Comparison of ENCODE assay signal across 12 cellular contexts in the genomic region with DNA sequence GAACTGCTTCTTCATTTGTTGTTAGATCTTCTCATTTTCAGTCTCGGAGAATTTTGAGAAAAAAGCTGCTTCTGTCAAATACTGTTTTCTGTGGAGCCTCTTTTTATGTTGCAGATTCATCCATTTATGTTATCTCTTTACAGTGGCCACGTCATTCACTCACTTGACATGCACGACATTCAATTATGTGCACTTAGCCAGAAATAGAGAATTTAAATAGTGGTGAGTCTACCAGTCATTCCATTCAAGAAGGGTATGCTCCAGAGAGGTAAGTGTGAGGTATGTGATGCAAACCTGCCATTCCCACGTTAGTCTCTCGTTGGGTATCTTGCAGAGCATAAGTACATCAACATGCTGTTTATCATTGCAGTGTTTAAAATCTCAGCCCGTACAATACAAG. TPM values are rescaled to one million over a fixed set of nuclear protein-coding genes. Genes with fewer than 3 reads are reported as not detected.
DNase-seq lines count a peak whose midpoint lies in the region; ATAC-seq, FAIRE-seq and TF ChIP-seq lines count a peak whose summit lies in the region.
"Had no signal": no experiment of that assay in that cellular context is flagged by ENCODE, and none has a peak within 500 bp of the region (broad histone marks: within the 10 kb centered on the region; RNA-seq: fewer than 3 reads in every experiment).

No MANE protein-coding gene starts in this region.

- H3K27ac ChIP-seq in spleen, result no peak overlapping the region
- H3K27ac ChIP-seq: testis had no signal

- TF ChIP-seq CTCF in spleen (IDR thresholded peaks at IDR 0.05 in 8 of 11, conservative IDR thresholded peaks at IDR 0.05 in 3 of 11), result no peak

- ATAC-seq in GM19351 (IDR thresholded peaks at IDR 0.05; ENCODE audit: unreplicated experiment) (peak; percentile 42), GM21423 (IDR thresholded peaks at IDR 0.05; ENCODE audit: unreplicated experiment) (no peak)

- intact Hi-C loops in spleen (cut with DNase I; ENCODE audit: low total_unique reads), result no loop called here

- peaks cover 3 to 88% (median 70%) of the 10 kb centered on the region in 6 donors for H3K4me1 ChIP-seq in spleen

- H3K27me3 ChIP-seq in spleen (replicated peaks in 1 of 7), result no peaks in the 10 kb centered on the region
- H3K27me3 ChIP-seq: testis had no signal

- FAIRE-seq in HTR-8/SVneo (lab: Jason Lieb, UNC), result no peak

- peak; percentile 11 for DNase-seq in EH (ENCODE audit: low read depth)
- DNase-seq in RPMI7951 (ENCODE audit: low read depth), result peak; percentile 9
- peak; percentile 15 to 19 for DNase-seq in erythroblast (lab: John Stamatoyannopoulos, UW)
- no peak for DNase-seq in HTR-8/SVneo (ENCODE audit: insufficient read length, low spot score)
- no peak for DNase-seq in spleen
- no peak for DNase-seq in NCI-H146 (lab: John Stamatoyannopoulos, UW)
- DNase-seq: COR-L47, MV-4-11, NCI-H748 treated with DMSO at 0.1 percent for 48 hours, testis had no signal

- H3K4me3 ChIP-seq in spleen, result no peak overlapping the region
- H3K4me3 ChIP-seq: testis had no signal

- WGBS in spleen, 5 donors, result 66 to 87% (median 78%) methylated on average over 6 of the region's 6 CpGs

- TF ChIP-seq POLR2A in erythroblast (IDR thresholded peaks at IDR 0.05; ENCODE audit: low read length) (no peak), spleen (IDR thresholded peaks at IDR 0.05) (no peak)

- H3K9me3 ChIP-seq in spleen, result no peaks in the 10 kb centered on the region
- H3K9me3 ChIP-seq: testis had no signal

- peaks cover 0 to 35% (median 9%) of the 10 kb centered on the region in 6 donors for H3K36me3 ChIP-seq in spleen

RNA-seq across cellular contexts. Expression of a gene that starts 9.8 kb away (rescaled TPM):
- total RNA-seq in RPMI7951 (2014; rRNA removed; shearing (Covaris generic)), result 153 and 177 TPM in 2 replicates
- total RNA-seq in spleen, result 100 to 1,000 TPM in 5 of 7 donors, 10 to 100 TPM in 2; 95.9 to 132 (median 111) TPM
- polyA plus RNA-seq in spleen, result 10 to 100 TPM; 18.3 to 33.8 (median 23.4) TPM

RNA-seq across cellular contexts. Expression of a gene that starts 30.3 kb away (rescaled TPM):
- total RNA-seq in RPMI7951 (2014; rRNA removed; shearing (Covaris generic)), result 49.1 and 54.3 TPM in 2 replicates
- 10 to 100 TPM; 30.9 to 48.3 (median 39.1) TPM for total RNA-seq in spleen
- 1 to 10 TPM; 4.7 to 6.4 (median 6.3) TPM for polyA plus RNA-seq in spleen

Comparison
In these comparisons a context has a peak if more than half of its experiments do, and no peak if none do; other contexts are left out.
1. DNase-seq: peak in EH (single experiment), RPMI7951 (single experiment) and erythroblast (2 of 2); none in HTR-8/SVneo (single experiment), spleen (single experiment) and NCI-H146 (single experiment).